Comparison of ENCODE assay signal across 16 cellular contexts in genomic region chrX:47849776-47850175, GRCh38. TPM values are rescaled to one million over a fixed set of nuclear protein-coding genes. Genes with fewer than 3 reads are reported as not detected.
DNase-seq lines count a peak whose midpoint lies in the region; TF ChIP-seq lines count a peak whose summit lies in the region.
"Had no signal": no experiment of that assay in that cellular context is flagged by ENCODE, and none has a peak within 500 bp of the region (broad histone marks: within the 10 kb centered on the region; RNA-seq: fewer than 3 reads in every experiment).

No MANE protein-coding gene starts in this region.

- no peaks in the 10 kb centered on the region for H3K4me1 ChIP-seq in Caco-2
- H3K4me1 ChIP-seq: SJSA1 had no signal

- DNase-seq in NCI-H345 (lab: John Stamatoyannopoulos, UW) (peak; percentile 5), NCI-H345 treated with DMSO at 0.1 percent for 48 hours (lab: John Stamatoyannopoulos, UW; ENCODE audit: unreplicated experiment) (no peak), NCI-H526 (lab: John Stamatoyannopoulos, UW) (peak; percentile 78 to 83), germinal center (ENCODE audit: low spot score) (peak; percentile 11), activated gamma-delta T cell (lab: John Stamatoyannopoulos, UW) (no peak), Caco-2 (no peak), NCI-H1092 (lab: John Stamatoyannopoulos, UW) (no peak)
- DNase-seq in effector CD8-positive, alpha-beta T cell (lab: John Stamatoyannopoulos, UW): no peak
- DNase-seq: C1 segment of cervical spinal cord, HFFc6, MV-4-11, NCI-H1436 treated with DMSO at 0.1 percent for 48 hours, NCI-H2081, NCI-H446 treated with DMSO at 0.1 percent for 48 hours, NCI-H774 had no signal

- no peak overlapping the region for H3K4me3 Mint-ChIP-seq in Caco-2 (ENCODE audit: unreplicated experiment)
- H3K4me3 Mint-ChIP-seq: HFFc6 had no signal

- no peaks in the 10 kb centered on the region for H3K9me3 ChIP-seq in Caco-2
- H3K9me3 ChIP-seq: SJSA1 had no signal

- intact Hi-C loops in Caco-2 (cut with micrococcal nuclease; ENCODE audit: unreplicated experiment): no loop called here

- no peak overlapping the region for H3K4me3 ChIP-seq in Caco-2 (ENCODE audit: low read depth, low read length)
- H3K4me3 ChIP-seq: SJSA1 had no signal

- no peaks in the 10 kb centered on the region for H3K27me3 Mint-ChIP-seq in Caco-2 (ENCODE audit: insufficient read depth, unreplicated experiment)

- no peaks in the 10 kb centered on the region for H3K27me3 ChIP-seq in Caco-2 (replicated peaks; ENCODE audit: control insufficient read depth, insufficient read depth, low read length)
- H3K27me3 ChIP-seq: SJSA1 had no signal

- H3K27ac Mint-ChIP-seq in Caco-2 (ENCODE audit: unreplicated experiment): no peak overlapping the region
- H3K27ac Mint-ChIP-seq: HFFc6 had no signal

- CTCF ChIA-PET in Caco-2 (lab: Charles Lee): no interaction called here

- no peaks in the 10 kb centered on the region for H3K36me3 ChIP-seq in Caco-2 (ENCODE audit: control insufficient read depth, insufficient read depth, low read length)
- H3K36me3 ChIP-seq: SJSA1 had no signal

- TF ChIP-seq CTCF in Caco-2 (IDR thresholded peaks at IDR 0.05; ENCODE audit: insufficient read depth in 1 of 2, low read depth in 1 of 2, low read length in 1 of 2, severe bottlenecking in 1 of 2, unreplicated experiment in 1 of 2): no peak

- POLR2A ChIA-PET in Caco-2 (lab: Charles Lee): no interaction called here

- H3K9me3 Mint-ChIP-seq in Caco-2 (ENCODE audit: unreplicated experiment): no peaks in the 10 kb centered on the region
- H3K9me3 Mint-ChIP-seq: HFFc6 had no signal

- H3K36me3 Mint-ChIP-seq in Caco-2 (ENCODE audit: insufficient read depth, unreplicated experiment): peaks cover 13% of the 10 kb centered on the region

- H3K4me1 Mint-ChIP-seq in Caco-2 (ENCODE audit: low read depth, unreplicated experiment): no peaks in the 10 kb centered on the region

- no TSS peak for BruUV-seq in Caco-2 (replicated peaks; lab: Mats Ljungman, UMichigan)

RNA-seq across cellular contexts. Expression of gene ZNF81, which starts 13.1 kb away (rescaled TPM):
- total RNA-seq in Caco-2 (2022): 7.7 and 9.5 TPM in 2 replicates

Comparison
In these comparisons a context has a peak if more than half of its experiments do, and no peak if none do; other contexts are left out.
1. DNase-seq: peak in NCI-H345 (single experiment), NCI-H526 (2 of 2) and germinal center (single experiment); none in NCI-H345 treated with DMSO at 0.1 percent for 48 hours (single experiment), effector CD8-positive, alpha-beta T cell (single experiment), activated gamma-delta T cell (single experiment), Caco-2 (0 of 2) and NCI-H1092 (single experiment).